Comparison of ENCODE assay signal across 5 cellular contexts in the genomic region with DNA sequence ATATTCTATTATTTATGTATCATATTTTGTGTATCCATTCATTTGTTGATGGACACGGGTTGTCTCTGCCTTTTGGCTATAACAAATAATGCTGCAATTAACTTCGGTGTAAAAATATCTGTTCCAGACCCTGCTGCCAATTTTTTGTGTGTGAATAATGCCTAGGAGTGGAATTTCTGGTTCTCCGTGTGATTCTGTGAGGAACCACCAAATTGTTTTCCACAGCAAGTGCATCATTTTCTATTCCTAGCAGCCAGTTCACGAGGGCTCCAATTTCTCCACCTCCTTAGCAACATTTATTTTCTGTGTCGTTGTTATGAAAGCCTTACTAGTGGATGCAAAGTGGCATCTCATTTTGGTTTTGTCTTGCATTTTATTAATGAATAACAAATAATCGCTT. TPM values are rescaled to one million over a fixed set of nuclear protein-coding genes. Genes with fewer than 3 reads are reported as not detected.
"Had no signal": no experiment of that assay in that cellular context is flagged by ENCODE, and none has a peak within 500 bp of the region (broad histone marks: within the 10 kb centered on the region; RNA-seq: fewer than 3 reads in every experiment).

No MANE protein-coding gene starts in this region.

RNA-seq across cellular contexts. Expression of a gene that starts 2.2 kb away (rescaled TPM):
- total RNA-seq: activated B cell treated with CpG ODN at 0.5 μM for 24 hours, adrenal gland, breast epithelium, Peyer's patch, Right ventricle myocardium inferior had no signal
- polyA plus RNA-seq: adrenal gland had no signal
